In the genomic region with DNA sequence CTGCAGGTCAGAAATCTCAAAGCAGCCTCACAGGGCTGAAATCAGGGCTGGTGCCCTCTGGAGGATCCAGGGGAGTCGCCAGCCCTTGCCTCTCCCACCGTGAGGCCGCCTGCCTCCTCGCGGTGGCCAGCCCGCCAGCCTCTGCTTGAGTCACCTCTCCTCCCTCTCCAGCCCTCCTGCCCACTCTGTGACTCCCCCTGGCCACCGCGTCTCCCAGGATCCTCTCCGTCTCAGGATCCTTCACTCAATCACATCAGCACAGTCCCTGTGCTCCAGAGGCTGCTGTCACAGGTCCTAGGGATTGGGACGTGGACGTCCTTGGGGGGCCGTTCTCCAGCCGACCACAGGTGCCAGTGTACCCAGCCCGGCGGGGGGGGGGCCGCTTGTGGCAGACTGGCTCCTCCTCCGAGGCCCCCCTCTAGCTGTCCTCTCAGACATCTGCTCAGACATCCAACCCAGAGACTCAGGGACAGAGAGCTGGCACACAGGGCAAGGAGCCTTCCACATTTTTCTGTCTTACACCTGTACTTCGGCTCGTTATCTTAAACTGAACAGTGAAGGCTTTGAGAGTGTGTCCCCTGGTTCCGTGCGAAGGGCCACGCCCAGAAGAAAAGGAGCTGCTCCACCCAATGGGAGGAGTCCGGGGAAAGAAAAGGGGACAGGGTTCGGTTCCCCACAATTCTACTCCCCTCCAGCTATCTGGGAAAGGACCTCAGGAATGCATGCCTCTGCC, we compare ENCODE assay signal across 1 cellular context.
TF ChIP-seq lines count a peak whose summit lies in the region.

No MANE protein-coding gene starts in this region.

TF ChIP-seq in GM12878, 131 proteins besides CTCF, POLR2A, EP300 and RAD21 (continued from another document):
- TF ChIP-seq, protein P1, sequence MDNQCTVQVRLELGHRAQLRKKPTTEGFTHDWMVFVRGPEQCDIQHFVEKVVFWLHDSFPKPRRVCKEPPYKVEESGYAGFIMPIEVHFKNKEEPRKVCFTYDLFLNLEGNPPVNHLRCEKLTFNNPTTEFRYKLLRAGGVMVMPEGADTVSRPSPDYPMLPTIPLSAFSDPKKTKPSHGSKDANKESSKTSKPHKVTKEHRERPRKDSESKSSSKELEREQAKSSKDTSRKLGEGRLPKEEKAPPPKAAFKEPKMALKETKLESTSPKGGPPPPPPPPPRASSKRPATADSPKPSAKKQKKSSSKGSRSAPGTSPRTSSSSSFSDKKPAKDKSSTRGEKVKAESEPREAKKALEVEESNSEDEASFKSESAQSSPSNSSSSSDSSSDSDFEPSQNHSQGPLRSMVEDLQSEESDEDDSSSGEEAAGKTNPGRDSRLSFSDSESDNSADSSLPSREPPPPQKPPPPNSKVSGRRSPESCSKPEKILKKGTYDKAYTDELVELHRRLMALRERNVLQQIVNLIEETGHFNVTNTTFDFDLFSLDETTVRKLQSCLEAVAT (IDR thresholded peaks at IDR 0.05), result no peak
- TF ChIP-seq, protein P2, sequence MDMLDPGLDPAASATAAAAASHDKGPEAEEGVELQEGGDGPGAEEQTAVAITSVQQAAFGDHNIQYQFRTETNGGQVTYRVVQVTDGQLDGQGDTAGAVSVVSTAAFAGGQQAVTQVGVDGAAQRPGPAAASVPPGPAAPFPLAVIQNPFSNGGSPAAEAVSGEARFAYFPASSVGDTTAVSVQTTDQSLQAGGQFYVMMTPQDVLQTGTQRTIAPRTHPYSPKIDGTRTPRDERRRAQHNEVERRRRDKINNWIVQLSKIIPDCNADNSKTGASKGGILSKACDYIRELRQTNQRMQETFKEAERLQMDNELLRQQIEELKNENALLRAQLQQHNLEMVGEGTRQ (IDR thresholded peaks at IDR 0.05; ENCODE audit: borderline replicate concordance, low read depth, low read length), result no peak
- TF ChIP-seq, protein P3, sequence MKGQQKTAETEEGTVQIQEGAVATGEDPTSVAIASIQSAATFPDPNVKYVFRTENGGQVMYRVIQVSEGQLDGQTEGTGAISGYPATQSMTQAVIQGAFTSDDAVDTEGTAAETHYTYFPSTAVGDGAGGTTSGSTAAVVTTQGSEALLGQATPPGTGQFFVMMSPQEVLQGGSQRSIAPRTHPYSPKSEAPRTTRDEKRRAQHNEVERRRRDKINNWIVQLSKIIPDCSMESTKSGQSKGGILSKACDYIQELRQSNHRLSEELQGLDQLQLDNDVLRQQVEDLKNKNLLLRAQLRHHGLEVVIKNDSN (IDR thresholded peaks at IDR 0.05; ENCODE audit: borderline replicate concordance, extremely low read length, insufficient read depth, low read depth, low read length), result no peak
- TF ChIP-seq RFX5 (IDR thresholded peaks at IDR 0.05; ENCODE audit: low read depth, low read length), result no peak
- TF ChIP-seq NR2F1 (conservative IDR thresholded peaks at IDR 0.05), result no peak
- no peak for TF ChIP-seq ZNF384 (IDR thresholded peaks at IDR 0.05; ENCODE audit: borderline replicate concordance, low read depth, low read length)
- TF ChIP-seq BHLHE40 (IDR thresholded peaks at IDR 0.05; ENCODE audit: borderline replicate concordance in 1 of 2, low read depth in 2 of 2, low read length in 1 of 2), result no peak
- TF ChIP-seq ZNF274 (IDR thresholded peaks at IDR 0.05; ENCODE audit: insufficient read depth, insufficient read length), result no peak
- TF ChIP-seq NBN (IDR thresholded peaks at IDR 0.05), result no peak
- no peak for TF ChIP-seq GATAD2B (conservative IDR thresholded peaks at IDR 0.05; ENCODE audit: low read depth)
- TF ChIP-seq JUND (IDR thresholded peaks at IDR 0.05; ENCODE audit: low read depth, low read length), result no peak
- no peak for TF ChIP-seq RELA (IDR thresholded peaks at IDR 0.05; ENCODE audit: borderline replicate concordance, partially characterized antibody)
- TF ChIP-seq PML (IDR thresholded peaks at IDR 0.05; ENCODE audit: low read length), result no peak
- TF ChIP-seq MEF2A (IDR thresholded peaks at IDR 0.05; ENCODE audit: insufficient read depth, low read depth, low read length), result no peak
- no peak for TF ChIP-seq CBX3 (IDR thresholded peaks at IDR 0.05; ENCODE audit: borderline replicate concordance, low read depth)
- no peak for TF ChIP-seq SIX5 (IDR thresholded peaks at IDR 0.05; ENCODE audit: low read depth, low read length, severe bottlenecking)
